Comparison of ENCODE assay signal across 8 cellular contexts in the genomic region with DNA sequence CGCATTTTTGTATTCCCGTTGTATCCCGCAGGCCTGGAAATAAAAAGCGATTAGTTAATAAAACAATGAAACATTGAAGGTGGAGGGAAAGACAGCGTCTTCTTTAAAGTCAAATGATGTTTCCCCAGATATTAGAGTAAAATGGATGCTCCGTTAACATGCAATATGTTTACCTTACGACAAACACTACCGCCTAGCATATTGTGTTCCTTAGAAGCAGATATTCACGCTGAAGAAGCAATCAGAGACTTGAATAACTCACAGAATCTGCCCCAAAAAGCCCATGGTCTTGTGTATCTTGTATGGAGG. TPM values are rescaled to one million over a fixed set of nuclear protein-coding genes. Genes with fewer than 3 reads are reported as not detected.
DNase-seq lines count a peak whose midpoint lies in the region; ATAC-seq and TF ChIP-seq lines count a peak whose summit lies in the region.

No MANE protein-coding gene starts in this region.

- H3K4me1 Mint-ChIP-seq in naive thymus-derived CD4-positive, alpha-beta T cell: peaks cover 56 to 87% (median 75%) of the 10 kb centered on the region in 7 donors

- TF ChIP-seq CTCF in AG10803 (conservative IDR thresholded peaks at IDR 0.05; ENCODE audit: low read length) (no peak), LNCaP clone FGC (IDR thresholded peaks at IDR 0.05; ENCODE audit: control insufficient read depth, extremely low read depth, insufficient read depth) (no peak), choroid plexus epithelial cell (conservative IDR thresholded peaks at IDR 0.05; ENCODE audit: low read depth, low read length) (no peak)

- no peaks in the 10 kb centered on the region for H3K9me3 ChIP-seq in naive thymus-derived CD4-positive, alpha-beta T cell (ENCODE audit: control insufficient read depth in 2 of 3, low read length in 3 of 3)

- H3K4me3 Mint-ChIP-seq in naive thymus-derived CD4-positive, alpha-beta T cell: peak overlapping the region; percentile 94 to 100 (median 98)

- H3K27ac Mint-ChIP-seq in naive thymus-derived CD4-positive, alpha-beta T cell: peak overlapping the region; percentile 94 to 100 (median 97)

- peaks cover 4 to 23% (median 16%) of the 10 kb centered on the region in 5 donors for H3K36me3 Mint-ChIP-seq in naive thymus-derived CD4-positive, alpha-beta T cell

- peak overlapping the region; percentile 98 for H3K4me3 ChIP-seq in AG10803 (ENCODE audit: low read length)
- peak overlapping the region; percentile 92 for H3K4me3 ChIP-seq in LNCaP clone FGC (ENCODE audit: low read depth, low read length)
- H3K4me3 ChIP-seq in choroid plexus epithelial cell (ENCODE audit: low read depth, low read length): peak overlapping the region; percentile 98
- H3K4me3 ChIP-seq in naive thymus-derived CD4-positive, alpha-beta T cell (ENCODE audit: low read length): peak overlapping the region; percentile 93

- no peaks in the 10 kb centered on the region for H3K9me3 Mint-ChIP-seq in naive thymus-derived CD4-positive, alpha-beta T cell

- H3K27ac ChIP-seq in naive thymus-derived CD4-positive, alpha-beta T cell (ENCODE audit: low read depth, low read length): peak overlapping the region; percentile 93

- CTCF ChIA-PET in naive thymus-derived CD4-positive, alpha-beta T cell (lab: Charles Lee): interaction anchor here (0.7 to 3.4 kb wide), 3 partner anchors 12 to 197 kb away, joined by 3 to 28 read pairs (median 3); partner anchors contain the start of genes NDUFS2 and PPOX

- no peaks in the 10 kb centered on the region for H3K27me3 Mint-ChIP-seq in naive thymus-derived CD4-positive, alpha-beta T cell

- peaks cover 0 to 34% (median 6%) of the 10 kb centered on the region in 3 experiments for H3K36me3 ChIP-seq in naive thymus-derived CD4-positive, alpha-beta T cell (ENCODE audit: control insufficient read depth in 2 of 3, insufficient read depth in 3 of 3, low read length in 3 of 3)

- peaks cover 41 to 45% of the 10 kb centered on the region in 2 donors for H3K4me1 ChIP-seq in naive thymus-derived CD4-positive, alpha-beta T cell (ENCODE audit: control insufficient read depth in 2 of 2, insufficient read depth in 2 of 2, low read length in 2 of 2)

- intact Hi-C loops in naive thymus-derived CD4-positive, alpha-beta T cell (cut with micrococcal nuclease): loop anchor here (1.0 to 2.0 kb wide), 7 partner anchors 7 to 47 kb away; partner anchors contain the start of genes PPOX (in 2 of the 2), NDUFS2 (in 1 of the 2), UFC1 (in 1 of the 2) and USP21 (in 1 of the 2)
- intact Hi-C loops in posterior cingulate gyrus (cut with DNase I): loop anchor here (10.0 kb wide), 1 partner anchor 47 kb away; the partner anchor contains the start of genes APOA2 and TOMM40L

- H3K27me3 ChIP-seq in naive thymus-derived CD4-positive, alpha-beta T cell (ENCODE audit: control insufficient read depth in 2 of 2, insufficient read depth in 2 of 2, low read length in 2 of 2): no peaks in the 10 kb centered on the region

- DNase-seq in AG10803 (ENCODE audit: low read depth) (no peak), LNCaP clone FGC (ENCODE audit: low read depth) (no peak), choroid plexus epithelial cell (ENCODE audit: low read depth) (no peak), NCI-H345 treated with DMSO at 0.1 percent for 48 hours (lab: John Stamatoyannopoulos, UW; ENCODE audit: unreplicated experiment) (no peak), anterior cingulate cortex (lab: John Stamatoyannopoulos, UW) (no peak), posterior cingulate gyrus (no peak)
- no peak for DNase-seq in naive thymus-derived CD4-positive, alpha-beta T cell

- POLR2A ChIA-PET in naive thymus-derived CD4-positive, alpha-beta T cell (lab: Charles Lee): interaction anchor here (0.6 to 3.7 kb wide), 7 partner anchors 8 to 204 kb away, joined by 4 to 49 read pairs (median 25); partner anchors contain the start of genes NDUFS2, PPOX and UFC1

- ATAC-seq in naive thymus-derived CD4-positive, alpha-beta T cell: no peak
- no peak for ATAC-seq in HG02884 (IDR thresholded peaks at IDR 0.05; ENCODE audit: unreplicated experiment)

RNA-seq across cellular contexts. Expression of gene B4GALT3, which starts 0.6 kb away (rescaled TPM):
- 10 to 100 TPM; 40.5 to 83.7 (median 54.3) TPM for total RNA-seq in naive thymus-derived CD4-positive, alpha-beta T cell
- polyA plus RNA-seq in naive thymus-derived CD4-positive, alpha-beta T cell: 10 to 100 TPM; 36.2 to 52.5 TPM

RNA-seq across cellular contexts. Expression of gene PPOX, which starts 11.7 kb away (rescaled TPM):
- total RNA-seq in naive thymus-derived CD4-positive, alpha-beta T cell: 10 to 100 TPM; 39.7 to 76.2 (median 43.4) TPM
- polyA plus RNA-seq in naive thymus-derived CD4-positive, alpha-beta T cell: 10 to 100 TPM; 20.1 to 22.9 TPM

RNA-seq across cellular contexts. Expression of gene USP21, which starts 18.6 kb away (rescaled TPM):
- 10 to 100 TPM; 36.0 to 66.0 (median 38.6) TPM for total RNA-seq in naive thymus-derived CD4-positive, alpha-beta T cell
- polyA plus RNA-seq in naive thymus-derived CD4-positive, alpha-beta T cell: 10 to 100 TPM; 15.2 to 35.0 TPM

RNA-seq across cellular contexts. Expression of gene ADAMTS4, which starts 21.0 kb away (rescaled TPM):
- 1 to 10 TPM in 4 of 5 experiments, under 1 TPM in 1; 0.70 to 3.3 (median 1.6) TPM for total RNA-seq in naive thymus-derived CD4-positive, alpha-beta T cell
- polyA plus RNA-seq in naive thymus-derived CD4-positive, alpha-beta T cell: under 1 TPM; 0.21 to 0.38 TPM

RNA-seq across cellular contexts. Expression of gene UFC1, which starts 24.1 kb away (rescaled TPM):
- 100 to 1,000 TPM in 2 of 5 experiments, 10 to 100 TPM in 3; 83.7 to 116 (median 98.9) TPM for total RNA-seq in naive thymus-derived CD4-positive, alpha-beta T cell
- polyA plus RNA-seq in naive thymus-derived CD4-positive, alpha-beta T cell: 100 to 1,000 TPM; 129 to 132 TPM
